Comparison of ENCODE assay signal across 1 cellular context in the genomic region with DNA sequence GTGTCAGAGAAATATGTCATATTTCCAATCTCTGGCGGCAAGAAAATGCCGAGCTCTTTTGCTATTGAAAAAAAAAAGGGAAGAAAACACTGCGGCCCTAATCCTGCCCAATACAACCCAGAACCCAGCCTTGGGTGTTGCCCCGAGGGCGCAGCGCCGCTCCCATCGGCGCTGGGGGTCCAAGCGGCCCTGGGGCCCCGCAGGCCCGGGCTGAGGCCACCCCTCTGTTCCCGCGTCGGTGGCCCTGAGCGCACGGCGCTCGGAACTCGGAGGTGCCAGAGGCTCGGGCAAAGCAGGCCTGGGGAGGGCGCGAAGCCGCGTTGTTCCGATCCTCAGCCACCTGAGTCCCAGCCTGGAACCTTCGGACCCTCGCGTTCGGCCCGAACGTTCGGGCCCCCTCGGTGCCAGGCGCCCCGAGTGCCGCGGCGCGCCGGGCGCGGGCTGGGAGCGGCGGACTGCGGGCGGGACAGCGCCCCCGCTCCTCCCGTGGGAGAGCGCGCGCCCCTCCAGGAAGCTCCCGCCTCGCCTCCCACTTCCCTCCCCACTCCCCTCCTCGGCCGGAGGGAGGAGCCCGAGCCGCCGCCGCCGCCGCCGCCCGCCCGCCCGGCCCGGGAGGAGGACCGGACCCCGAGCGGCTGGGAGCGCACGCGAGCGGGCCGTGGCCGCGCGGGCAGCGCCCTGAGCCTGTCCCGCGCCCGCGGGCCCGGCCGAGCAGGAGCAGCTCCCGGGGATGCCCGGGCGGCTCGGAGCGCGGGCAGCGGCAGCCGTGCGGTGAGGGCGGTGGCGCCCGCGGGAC.
TF ChIP-seq lines count a peak whose summit lies in the region.

A gene (plus strand): TSS at position 594 of the 796 bp plus-strand sequence. CDS start 18,160 bp downstream, outside the sequence.

TF ChIP-seq in HepG2, 621 proteins besides CTCF, POLR2A, EP300 and RAD21 (continued from another document and continues in another):
- TF ChIP-seq, protein P1, sequence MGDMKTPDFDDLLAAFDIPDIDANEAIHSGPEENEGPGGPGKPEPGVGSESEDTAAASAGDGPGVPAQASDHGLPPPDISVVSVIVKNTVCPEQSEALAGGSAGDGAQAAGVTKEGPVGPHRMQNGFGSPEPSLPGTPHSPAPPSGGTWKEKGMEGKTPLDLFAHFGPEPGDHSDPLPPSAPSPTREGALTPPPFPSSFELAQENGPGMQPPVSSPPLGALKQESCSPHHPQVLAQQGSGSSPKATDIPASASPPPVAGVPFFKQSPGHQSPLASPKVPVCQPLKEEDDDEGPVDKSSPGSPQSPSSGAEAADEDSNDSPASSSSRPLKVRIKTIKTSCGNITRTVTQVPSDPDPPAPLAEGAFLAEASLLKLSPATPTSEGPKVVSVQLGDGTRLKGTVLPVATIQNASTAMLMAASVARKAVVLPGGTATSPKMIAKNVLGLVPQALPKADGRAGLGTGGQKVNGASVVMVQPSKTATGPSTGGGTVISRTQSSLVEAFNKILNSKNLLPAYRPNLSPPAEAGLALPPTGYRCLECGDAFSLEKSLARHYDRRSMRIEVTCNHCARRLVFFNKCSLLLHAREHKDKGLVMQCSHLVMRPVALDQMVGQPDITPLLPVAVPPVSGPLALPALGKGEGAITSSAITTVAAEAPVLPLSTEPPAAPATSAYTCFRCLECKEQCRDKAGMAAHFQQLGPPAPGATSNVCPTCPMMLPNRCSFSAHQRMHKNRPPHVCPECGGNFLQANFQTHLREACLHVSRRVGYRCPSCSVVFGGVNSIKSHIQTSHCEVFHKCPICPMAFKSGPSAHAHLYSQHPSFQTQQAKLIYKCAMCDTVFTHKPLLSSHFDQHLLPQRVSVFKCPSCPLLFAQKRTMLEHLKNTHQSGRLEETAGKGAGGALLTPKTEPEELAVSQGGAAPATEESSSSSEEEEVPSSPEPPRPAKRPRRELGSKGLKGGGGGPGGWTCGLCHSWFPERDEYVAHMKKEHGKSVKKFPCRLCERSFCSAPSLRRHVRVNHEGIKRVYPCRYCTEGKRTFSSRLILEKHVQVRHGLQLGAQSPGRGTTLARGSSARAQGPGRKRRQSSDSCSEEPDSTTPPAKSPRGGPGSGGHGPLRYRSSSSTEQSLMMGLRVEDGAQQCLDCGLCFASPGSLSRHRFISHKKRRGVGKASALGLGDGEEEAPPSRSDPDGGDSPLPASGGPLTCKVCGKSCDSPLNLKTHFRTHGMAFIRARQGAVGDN (CRISPR knock-in tag; IDR thresholded peaks at IDR 0.05), result peak; percentile 82
- TF ChIP-seq KAT7 (CRISPR knock-in tag; IDR thresholded peaks at IDR 0.05; ENCODE audit: borderline replicate concordance), result 0 out of 2 replicates have a peak, but pooled peaks have one; percentile 52
- TF ChIP-seq ZNF430 (CRISPR knock-in tag; IDR thresholded peaks at IDR 0.05), result no peak
- no peak for TF ChIP-seq FOXK2 (IDR thresholded peaks at IDR 0.05)
- no peak for TF ChIP-seq POLR2AphosphoS5 (IDR thresholded peaks at IDR 0.05; ENCODE audit: low read depth, low read length)
- TF ChIP-seq ZNF274 (CRISPR knock-in tag; IDR thresholded peaks at IDR 0.05), result no peak
- no peak for TF ChIP-seq FOSL2 (CRISPR knock-in tag; IDR thresholded peaks at IDR 0.05)
- TF ChIP-seq SP2 (CRISPR knock-in tag; IDR thresholded peaks at IDR 0.05), result no peak
- peak; percentile 65; the same call in 1 of the 2 replicates for TF ChIP-seq ZNF263 (CRISPR knock-in tag; IDR thresholded peaks at IDR 0.05)
- TF ChIP-seq, protein P2, sequence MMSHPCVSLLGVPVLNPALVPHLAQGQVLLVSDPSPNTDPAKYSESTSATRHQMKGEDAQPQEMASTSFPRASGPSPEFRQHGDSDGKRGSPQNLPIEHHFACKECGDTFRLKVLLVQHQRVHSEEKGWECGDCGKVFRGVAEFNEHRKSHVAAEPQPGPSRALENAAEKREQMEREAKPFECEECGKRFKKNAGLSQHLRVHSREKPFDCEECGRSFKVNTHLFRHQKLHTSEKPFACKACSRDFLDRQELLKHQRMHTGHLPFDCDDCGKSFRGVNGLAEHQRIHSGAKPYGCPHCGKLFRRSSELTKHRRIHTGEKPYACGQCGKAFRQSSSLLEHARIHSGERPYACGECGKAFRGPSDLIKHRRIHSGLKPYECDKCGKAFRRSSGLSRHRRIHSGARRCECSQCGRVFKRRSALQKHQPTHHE (CRISPR knock-in tag; IDR thresholded peaks at IDR 0.05; ENCODE audit: borderline replicate concordance), result no peak
- no peak for TF ChIP-seq SMAD1 (CRISPR knock-in tag; IDR thresholded peaks at IDR 0.05; ENCODE audit: borderline replicate concordance, low read depth)
- no peak for TF ChIP-seq GLI4 (CRISPR knock-in tag; IDR thresholded peaks at IDR 0.05; ENCODE audit: borderline replicate concordance)
- TF ChIP-seq ZNF207 (IDR thresholded peaks at IDR 0.05; ENCODE audit: borderline replicate concordance), result no peak
- peak; percentile 55; the same call in 1 of the 2 replicates for TF ChIP-seq HES4 (CRISPR knock-in tag; IDR thresholded peaks at IDR 0.05; ENCODE audit: borderline replicate concordance)
- TF ChIP-seq ZNF552 (CRISPR knock-in tag; IDR thresholded peaks at IDR 0.05; ENCODE audit: borderline replicate concordance), result no peak
- TF ChIP-seq, protein P3, sequence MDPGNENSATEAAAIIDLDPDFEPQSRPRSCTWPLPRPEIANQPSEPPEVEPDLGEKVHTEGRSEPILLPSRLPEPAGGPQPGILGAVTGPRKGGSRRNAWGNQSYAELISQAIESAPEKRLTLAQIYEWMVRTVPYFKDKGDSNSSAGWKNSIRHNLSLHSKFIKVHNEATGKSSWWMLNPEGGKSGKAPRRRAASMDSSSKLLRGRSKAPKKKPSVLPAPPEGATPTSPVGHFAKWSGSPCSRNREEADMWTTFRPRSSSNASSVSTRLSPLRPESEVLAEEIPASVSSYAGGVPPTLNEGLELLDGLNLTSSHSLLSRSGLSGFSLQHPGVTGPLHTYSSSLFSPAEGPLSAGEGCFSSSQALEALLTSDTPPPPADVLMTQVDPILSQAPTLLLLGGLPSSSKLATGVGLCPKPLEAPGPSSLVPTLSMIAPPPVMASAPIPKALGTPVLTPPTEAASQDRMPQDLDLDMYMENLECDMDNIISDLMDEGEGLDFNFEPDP (CRISPR knock-in tag; conservative IDR thresholded peaks at IDR 0.05), result no peak
- no peak for TF ChIP-seq NFIC (IDR thresholded peaks at IDR 0.05; ENCODE audit: low read length)
- no peak for TF ChIP-seq ESRRA (CRISPR knock-in tag; IDR thresholded peaks at IDR 0.05; ENCODE audit: low read depth)
- no peak for TF ChIP-seq ZNF766 (CRISPR knock-in tag; IDR thresholded peaks at IDR 0.05; ENCODE audit: borderline replicate concordance)
- peak; percentile 16 for TF ChIP-seq AGO2 (optimal IDR thresholded peaks at IDR 0.05; ENCODE audit: low read depth, low read length)
- no peak for TF ChIP-seq HNRNPL (IDR thresholded peaks at IDR 0.05; ENCODE audit: low read depth, low read length)
- no peak for TF ChIP-seq KAT2B (IDR thresholded peaks at IDR 0.05; ENCODE audit: borderline replicate concordance, low read depth, low read length)
- no peak for TF ChIP-seq MLLT10 (CRISPR knock-in tag; IDR thresholded peaks at IDR 0.05)
- no peak for TF ChIP-seq PAWR (CRISPR knock-in tag; IDR thresholded peaks at IDR 0.05; ENCODE audit: borderline replicate concordance)
- no peak for TF ChIP-seq JUND (CRISPR knock-in tag; IDR thresholded peaks at IDR 0.05)
- TF ChIP-seq, protein P4, sequence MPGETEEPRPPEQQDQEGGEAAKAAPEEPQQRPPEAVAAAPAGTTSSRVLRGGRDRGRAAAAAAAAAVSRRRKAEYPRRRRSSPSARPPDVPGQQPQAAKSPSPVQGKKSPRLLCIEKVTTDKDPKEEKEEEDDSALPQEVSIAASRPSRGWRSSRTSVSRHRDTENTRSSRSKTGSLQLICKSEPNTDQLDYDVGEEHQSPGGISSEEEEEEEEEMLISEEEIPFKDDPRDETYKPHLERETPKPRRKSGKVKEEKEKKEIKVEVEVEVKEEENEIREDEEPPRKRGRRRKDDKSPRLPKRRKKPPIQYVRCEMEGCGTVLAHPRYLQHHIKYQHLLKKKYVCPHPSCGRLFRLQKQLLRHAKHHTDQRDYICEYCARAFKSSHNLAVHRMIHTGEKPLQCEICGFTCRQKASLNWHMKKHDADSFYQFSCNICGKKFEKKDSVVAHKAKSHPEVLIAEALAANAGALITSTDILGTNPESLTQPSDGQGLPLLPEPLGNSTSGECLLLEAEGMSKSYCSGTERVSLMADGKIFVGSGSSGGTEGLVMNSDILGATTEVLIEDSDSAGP (CRISPR knock-in tag; IDR thresholded peaks at IDR 0.05; ENCODE audit: borderline replicate concordance), result no peak; the same call in 1 of the 2 replicates
- TF ChIP-seq, protein P5, sequence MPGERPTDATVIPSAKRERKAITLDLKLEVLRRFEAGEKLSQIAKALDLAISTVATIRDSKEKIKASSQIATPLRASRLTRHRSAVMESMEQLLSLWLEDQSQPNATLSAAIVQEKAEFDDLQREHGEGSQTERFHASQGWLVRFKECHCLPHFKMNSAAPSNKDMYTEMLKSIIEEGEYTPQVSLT (CRISPR knock-in tag; IDR thresholded peaks at IDR 0.05; ENCODE audit: borderline replicate concordance, low read depth), result no peak
- TF ChIP-seq ZNF550 (CRISPR knock-in tag; IDR thresholded peaks at IDR 0.05; ENCODE audit: borderline replicate concordance), result no peak
- TF ChIP-seq RFX5 (IDR thresholded peaks at IDR 0.05; ENCODE audit: low read depth, low read length), result no peak
- no peak for TF ChIP-seq MAF1 (CRISPR knock-in tag; IDR thresholded peaks at IDR 0.05; ENCODE audit: borderline replicate concordance)
- no peak for TF ChIP-seq TCF12 (IDR thresholded peaks at IDR 0.05)
- TF ChIP-seq TCF12 (CRISPR knock-in tag; IDR thresholded peaks at IDR 0.05), result no peak
- peak; percentile 32 for TF ChIP-seq RFXAP (CRISPR knock-in tag; IDR thresholded peaks at IDR 0.05; ENCODE audit: borderline replicate concordance)
- no peak for TF ChIP-seq NR1H2 (CRISPR knock-in tag; IDR thresholded peaks at IDR 0.05; ENCODE audit: borderline replicate concordance, low read depth)
- TF ChIP-seq ZNF788 (CRISPR knock-in tag; IDR thresholded peaks at IDR 0.05; ENCODE audit: borderline replicate concordance), result no peak
- TF ChIP-seq ZNF775 (CRISPR knock-in tag; IDR thresholded peaks at IDR 0.05; ENCODE audit: borderline replicate concordance), result no peak
- TF ChIP-seq, protein P6, sequence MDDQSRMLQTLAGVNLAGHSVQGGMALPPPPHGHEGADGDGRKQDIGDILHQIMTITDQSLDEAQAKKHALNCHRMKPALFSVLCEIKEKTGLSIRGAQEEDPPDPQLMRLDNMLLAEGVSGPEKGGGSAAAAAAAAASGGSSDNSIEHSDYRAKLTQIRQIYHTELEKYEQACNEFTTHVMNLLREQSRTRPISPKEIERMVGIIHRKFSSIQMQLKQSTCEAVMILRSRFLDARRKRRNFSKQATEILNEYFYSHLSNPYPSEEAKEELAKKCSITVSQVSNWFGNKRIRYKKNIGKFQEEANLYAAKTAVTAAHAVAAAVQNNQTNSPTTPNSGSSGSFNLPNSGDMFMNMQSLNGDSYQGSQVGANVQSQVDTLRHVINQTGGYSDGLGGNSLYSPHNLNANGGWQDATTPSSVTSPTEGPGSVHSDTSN (CRISPR knock-in tag; IDR thresholded peaks at IDR 0.05; ENCODE audit: borderline replicate concordance), result no peak
- TF ChIP-seq HNRNPUL1 (IDR thresholded peaks at IDR 0.05; ENCODE audit: low read depth, low read length), result no peak
- TF ChIP-seq, protein P7, sequence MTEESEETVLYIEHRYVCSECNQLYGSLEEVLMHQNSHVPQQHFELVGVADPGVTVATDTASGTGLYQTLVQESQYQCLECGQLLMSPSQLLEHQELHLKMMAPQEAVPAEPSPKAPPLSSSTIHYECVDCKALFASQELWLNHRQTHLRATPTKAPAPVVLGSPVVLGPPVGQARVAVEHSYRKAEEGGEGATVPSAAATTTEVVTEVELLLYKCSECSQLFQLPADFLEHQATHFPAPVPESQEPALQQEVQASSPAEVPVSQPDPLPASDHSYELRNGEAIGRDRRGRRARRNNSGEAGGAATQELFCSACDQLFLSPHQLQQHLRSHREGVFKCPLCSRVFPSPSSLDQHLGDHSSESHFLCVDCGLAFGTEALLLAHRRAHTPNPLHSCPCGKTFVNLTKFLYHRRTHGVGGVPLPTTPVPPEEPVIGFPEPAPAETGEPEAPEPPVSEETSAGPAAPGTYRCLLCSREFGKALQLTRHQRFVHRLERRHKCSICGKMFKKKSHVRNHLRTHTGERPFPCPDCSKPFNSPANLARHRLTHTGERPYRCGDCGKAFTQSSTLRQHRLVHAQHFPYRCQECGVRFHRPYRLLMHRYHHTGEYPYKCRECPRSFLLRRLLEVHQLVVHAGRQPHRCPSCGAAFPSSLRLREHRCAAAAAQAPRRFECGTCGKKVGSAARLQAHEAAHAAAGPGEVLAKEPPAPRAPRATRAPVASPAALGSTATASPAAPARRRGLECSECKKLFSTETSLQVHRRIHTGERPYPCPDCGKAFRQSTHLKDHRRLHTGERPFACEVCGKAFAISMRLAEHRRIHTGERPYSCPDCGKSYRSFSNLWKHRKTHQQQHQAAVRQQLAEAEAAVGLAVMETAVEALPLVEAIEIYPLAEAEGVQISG (CRISPR knock-in tag; IDR thresholded peaks at IDR 0.05), result peak; percentile 67
- no peak for TF ChIP-seq ZNF709 (CRISPR knock-in tag; IDR thresholded peaks at IDR 0.05)
- no peak for TF ChIP-seq SIX4 (CRISPR knock-in tag; IDR thresholded peaks at IDR 0.05)
- no peak for TF ChIP-seq RXRB (CRISPR knock-in tag; IDR thresholded peaks at IDR 0.05; ENCODE audit: borderline replicate concordance)
- no peak for TF ChIP-seq MIXL1 (CRISPR knock-in tag; IDR thresholded peaks at IDR 0.05)
- TF ChIP-seq, protein P8, sequence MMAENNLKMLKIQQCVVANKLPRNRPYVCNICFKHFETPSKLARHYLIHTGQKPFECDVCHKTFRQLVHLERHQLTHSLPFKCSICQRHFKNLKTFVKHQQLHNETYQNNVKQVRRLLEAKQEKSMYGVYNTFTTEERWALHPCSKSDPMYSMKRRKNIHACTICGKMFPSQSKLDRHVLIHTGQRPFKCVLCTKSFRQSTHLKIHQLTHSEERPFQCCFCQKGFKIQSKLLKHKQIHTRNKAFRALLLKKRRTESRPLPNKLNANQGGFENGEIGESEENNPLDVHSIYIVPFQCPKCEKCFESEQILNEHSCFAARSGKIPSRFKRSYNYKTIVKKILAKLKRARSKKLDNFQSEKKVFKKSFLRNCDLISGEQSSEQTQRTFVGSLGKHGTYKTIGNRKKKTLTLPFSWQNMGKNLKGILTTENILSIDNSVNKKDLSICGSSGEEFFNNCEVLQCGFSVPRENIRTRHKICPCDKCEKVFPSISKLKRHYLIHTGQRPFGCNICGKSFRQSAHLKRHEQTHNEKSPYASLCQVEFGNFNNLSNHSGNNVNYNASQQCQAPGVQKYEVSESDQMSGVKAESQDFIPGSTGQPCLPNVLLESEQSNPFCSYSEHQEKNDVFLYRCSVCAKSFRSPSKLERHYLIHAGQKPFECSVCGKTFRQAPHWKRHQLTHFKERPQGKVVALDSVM (CRISPR knock-in tag; IDR thresholded peaks at IDR 0.05), result no peak
- TF ChIP-seq, protein P9, sequence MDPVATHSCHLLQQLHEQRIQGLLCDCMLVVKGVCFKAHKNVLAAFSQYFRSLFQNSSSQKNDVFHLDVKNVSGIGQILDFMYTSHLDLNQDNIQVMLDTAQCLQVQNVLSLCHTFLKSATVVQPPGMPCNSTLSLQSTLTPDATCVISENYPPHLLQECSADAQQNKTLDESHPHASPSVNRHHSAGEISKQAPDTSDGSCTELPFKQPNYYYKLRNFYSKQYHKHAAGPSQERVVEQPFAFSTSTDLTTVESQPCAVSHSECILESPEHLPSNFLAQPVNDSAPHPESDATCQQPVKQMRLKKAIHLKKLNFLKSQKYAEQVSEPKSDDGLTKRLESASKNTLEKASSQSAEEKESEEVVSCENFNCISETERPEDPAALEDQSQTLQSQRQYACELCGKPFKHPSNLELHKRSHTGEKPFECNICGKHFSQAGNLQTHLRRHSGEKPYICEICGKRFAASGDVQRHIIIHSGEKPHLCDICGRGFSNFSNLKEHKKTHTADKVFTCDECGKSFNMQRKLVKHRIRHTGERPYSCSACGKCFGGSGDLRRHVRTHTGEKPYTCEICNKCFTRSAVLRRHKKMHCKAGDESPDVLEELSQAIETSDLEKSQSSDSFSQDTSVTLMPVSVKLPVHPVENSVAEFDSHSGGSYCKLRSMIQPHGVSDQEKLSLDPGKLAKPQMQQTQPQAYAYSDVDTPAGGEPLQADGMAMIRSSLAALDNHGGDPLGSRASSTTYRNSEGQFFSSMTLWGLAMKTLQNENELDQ (CRISPR knock-in tag; IDR thresholded peaks at IDR 0.05; ENCODE audit: borderline replicate concordance), result no peak
